ENCODE assay signal across 1 cellular context in the genomic region with DNA sequence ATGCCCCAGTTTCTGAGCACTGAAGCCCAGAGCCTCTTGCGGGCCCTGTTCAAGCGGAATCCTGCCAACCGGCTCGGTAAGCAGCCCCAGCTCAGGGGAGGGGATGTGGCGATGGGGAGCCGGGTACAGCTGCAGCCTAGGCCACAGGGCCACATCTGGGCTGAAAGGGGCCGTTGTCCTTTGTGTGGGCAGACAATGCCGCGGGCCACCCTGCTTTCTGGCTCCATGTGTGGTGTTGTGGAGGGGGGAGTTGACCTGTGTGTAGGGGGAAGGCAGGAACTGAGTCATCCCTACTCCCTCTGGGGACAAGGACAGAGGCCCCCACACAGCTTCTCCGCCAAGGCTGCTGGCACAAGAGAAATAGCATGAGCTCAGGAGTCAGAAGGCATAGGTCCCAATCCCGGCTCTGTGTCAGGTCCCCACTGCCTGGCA.
TF ChIP-seq lines count a peak whose summit lies in the region.

No MANE protein-coding gene starts in this region.

TF ChIP-seq in HepG2, 621 proteins besides CTCF, POLR2A, EP300 and RAD21 (continues in another document):
- no peak for TF ChIP-seq ZNF281 (CRISPR knock-in tag; IDR thresholded peaks at IDR 0.05; ENCODE audit: borderline replicate concordance)
- TF ChIP-seq IRF1 (CRISPR knock-in tag; IDR thresholded peaks at IDR 0.05; ENCODE audit: low read depth) = no peak
- TF ChIP-seq, protein P1, sequence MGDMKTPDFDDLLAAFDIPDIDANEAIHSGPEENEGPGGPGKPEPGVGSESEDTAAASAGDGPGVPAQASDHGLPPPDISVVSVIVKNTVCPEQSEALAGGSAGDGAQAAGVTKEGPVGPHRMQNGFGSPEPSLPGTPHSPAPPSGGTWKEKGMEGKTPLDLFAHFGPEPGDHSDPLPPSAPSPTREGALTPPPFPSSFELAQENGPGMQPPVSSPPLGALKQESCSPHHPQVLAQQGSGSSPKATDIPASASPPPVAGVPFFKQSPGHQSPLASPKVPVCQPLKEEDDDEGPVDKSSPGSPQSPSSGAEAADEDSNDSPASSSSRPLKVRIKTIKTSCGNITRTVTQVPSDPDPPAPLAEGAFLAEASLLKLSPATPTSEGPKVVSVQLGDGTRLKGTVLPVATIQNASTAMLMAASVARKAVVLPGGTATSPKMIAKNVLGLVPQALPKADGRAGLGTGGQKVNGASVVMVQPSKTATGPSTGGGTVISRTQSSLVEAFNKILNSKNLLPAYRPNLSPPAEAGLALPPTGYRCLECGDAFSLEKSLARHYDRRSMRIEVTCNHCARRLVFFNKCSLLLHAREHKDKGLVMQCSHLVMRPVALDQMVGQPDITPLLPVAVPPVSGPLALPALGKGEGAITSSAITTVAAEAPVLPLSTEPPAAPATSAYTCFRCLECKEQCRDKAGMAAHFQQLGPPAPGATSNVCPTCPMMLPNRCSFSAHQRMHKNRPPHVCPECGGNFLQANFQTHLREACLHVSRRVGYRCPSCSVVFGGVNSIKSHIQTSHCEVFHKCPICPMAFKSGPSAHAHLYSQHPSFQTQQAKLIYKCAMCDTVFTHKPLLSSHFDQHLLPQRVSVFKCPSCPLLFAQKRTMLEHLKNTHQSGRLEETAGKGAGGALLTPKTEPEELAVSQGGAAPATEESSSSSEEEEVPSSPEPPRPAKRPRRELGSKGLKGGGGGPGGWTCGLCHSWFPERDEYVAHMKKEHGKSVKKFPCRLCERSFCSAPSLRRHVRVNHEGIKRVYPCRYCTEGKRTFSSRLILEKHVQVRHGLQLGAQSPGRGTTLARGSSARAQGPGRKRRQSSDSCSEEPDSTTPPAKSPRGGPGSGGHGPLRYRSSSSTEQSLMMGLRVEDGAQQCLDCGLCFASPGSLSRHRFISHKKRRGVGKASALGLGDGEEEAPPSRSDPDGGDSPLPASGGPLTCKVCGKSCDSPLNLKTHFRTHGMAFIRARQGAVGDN (CRISPR knock-in tag; IDR thresholded peaks at IDR 0.05) = peak; percentile 77
- no peak for TF ChIP-seq ZNF160 (CRISPR knock-in tag; IDR thresholded peaks at IDR 0.05)
- peak; percentile 53; the same call in 1 of the 2 replicates for TF ChIP-seq HOMEZ (CRISPR knock-in tag; IDR thresholded peaks at IDR 0.05; ENCODE audit: low read depth)
- TF ChIP-seq, protein P2, sequence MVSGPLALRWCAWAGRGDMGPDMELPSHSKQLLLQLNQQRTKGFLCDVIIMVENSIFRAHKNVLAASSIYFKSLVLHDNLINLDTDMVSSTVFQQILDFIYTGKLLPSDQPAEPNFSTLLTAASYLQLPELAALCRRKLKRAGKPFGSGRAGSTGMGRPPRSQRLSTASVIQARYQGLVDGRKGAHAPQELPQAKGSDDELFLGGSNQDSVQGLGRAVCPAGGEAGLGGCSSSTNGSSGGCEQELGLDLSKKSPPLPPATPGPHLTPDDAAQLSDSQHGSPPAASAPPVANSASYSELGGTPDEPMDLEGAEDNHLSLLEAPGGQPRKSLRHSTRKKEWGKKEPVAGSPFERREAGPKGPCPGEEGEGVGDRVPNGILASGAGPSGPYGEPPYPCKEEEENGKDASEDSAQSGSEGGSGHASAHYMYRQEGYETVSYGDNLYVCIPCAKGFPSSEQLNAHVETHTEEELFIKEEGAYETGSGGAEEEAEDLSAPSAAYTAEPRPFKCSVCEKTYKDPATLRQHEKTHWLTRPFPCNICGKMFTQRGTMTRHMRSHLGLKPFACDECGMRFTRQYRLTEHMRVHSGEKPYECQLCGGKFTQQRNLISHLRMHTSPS (CRISPR knock-in tag; IDR thresholded peaks at IDR 0.05; ENCODE audit: low read depth) = peak; percentile 73; the same call in 1 of the 2 replicates
- peak; percentile 35; the same call in 1 of the 2 replicates for TF ChIP-seq JUND (CRISPR knock-in tag; IDR thresholded peaks at IDR 0.05)
- no peak for TF ChIP-seq SOX13 (IDR thresholded peaks at IDR 0.05)
- peak in 1 of 2 experiments; percentile 57; a peak in 2 of 4 replicates for TF ChIP-seq SOX13 (CRISPR knock-in tag; conservative IDR thresholded peaks at IDR 0.05 in 1 of 2, IDR thresholded peaks at IDR 0.05 in 1 of 2)
- TF ChIP-seq, protein P3, sequence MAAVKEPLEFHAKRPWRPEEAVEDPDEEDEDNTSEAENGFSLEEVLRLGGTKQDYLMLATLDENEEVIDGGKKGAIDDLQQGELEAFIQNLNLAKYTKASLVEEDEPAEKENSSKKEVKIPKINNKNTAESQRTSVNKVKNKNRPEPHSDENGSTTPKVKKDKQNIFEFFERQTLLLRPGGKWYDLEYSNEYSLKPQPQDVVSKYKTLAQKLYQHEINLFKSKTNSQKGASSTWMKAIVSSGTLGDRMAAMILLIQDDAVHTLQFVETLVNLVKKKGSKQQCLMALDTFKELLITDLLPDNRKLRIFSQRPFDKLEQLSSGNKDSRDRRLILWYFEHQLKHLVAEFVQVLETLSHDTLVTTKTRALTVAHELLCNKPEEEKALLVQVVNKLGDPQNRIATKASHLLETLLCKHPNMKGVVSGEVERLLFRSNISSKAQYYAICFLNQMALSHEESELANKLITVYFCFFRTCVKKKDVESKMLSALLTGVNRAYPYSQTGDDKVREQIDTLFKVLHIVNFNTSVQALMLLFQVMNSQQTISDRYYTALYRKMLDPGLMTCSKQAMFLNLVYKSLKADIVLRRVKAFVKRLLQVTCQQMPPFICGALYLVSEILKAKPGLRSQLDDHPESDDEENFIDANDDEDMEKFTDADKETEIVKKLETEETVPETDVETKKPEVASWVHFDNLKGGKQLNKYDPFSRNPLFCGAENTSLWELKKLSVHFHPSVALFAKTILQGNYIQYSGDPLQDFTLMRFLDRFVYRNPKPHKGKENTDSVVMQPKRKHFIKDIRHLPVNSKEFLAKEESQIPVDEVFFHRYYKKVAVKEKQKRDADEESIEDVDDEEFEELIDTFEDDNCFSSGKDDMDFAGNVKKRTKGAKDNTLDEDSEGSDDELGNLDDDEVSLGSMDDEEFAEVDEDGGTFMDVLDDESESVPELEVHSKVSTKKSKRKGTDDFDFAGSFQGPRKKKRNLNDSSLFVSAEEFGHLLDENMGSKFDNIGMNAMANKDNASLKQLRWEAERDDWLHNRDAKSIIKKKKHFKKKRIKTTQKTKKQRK (IDR thresholded peaks at IDR 0.05; ENCODE audit: low read length) = no peak
- no peak for TF ChIP-seq ZNF350 (CRISPR knock-in tag; IDR thresholded peaks at IDR 0.05; ENCODE audit: borderline replicate concordance, low read depth)
- TF ChIP-seq POGZ (CRISPR knock-in tag; IDR thresholded peaks at IDR 0.05) = no peak
- peak; percentile 90 for TF ChIP-seq HNRNPL (IDR thresholded peaks at IDR 0.05; ENCODE audit: low read depth, low read length)
- TF ChIP-seq NR2F6 (IDR thresholded peaks at IDR 0.05) = no peak
- peak; percentile 32 for TF ChIP-seq NR2F6 (CRISPR knock-in tag; IDR thresholded peaks at IDR 0.05)
- TF ChIP-seq AKAP8 (CRISPR knock-in tag; IDR thresholded peaks at IDR 0.05) = no peak
- no peak for TF ChIP-seq MIER3 (CRISPR knock-in tag; IDR thresholded peaks at IDR 0.05; ENCODE audit: borderline replicate concordance)
- no peak for TF ChIP-seq ZBTB44 (CRISPR knock-in tag; IDR thresholded peaks at IDR 0.05)
- TF ChIP-seq TFDP1 (CRISPR knock-in tag; IDR thresholded peaks at IDR 0.05; ENCODE audit: borderline replicate concordance) = peak; percentile 15; the same call in 1 of the 2 replicates
- TF ChIP-seq, protein P4, sequence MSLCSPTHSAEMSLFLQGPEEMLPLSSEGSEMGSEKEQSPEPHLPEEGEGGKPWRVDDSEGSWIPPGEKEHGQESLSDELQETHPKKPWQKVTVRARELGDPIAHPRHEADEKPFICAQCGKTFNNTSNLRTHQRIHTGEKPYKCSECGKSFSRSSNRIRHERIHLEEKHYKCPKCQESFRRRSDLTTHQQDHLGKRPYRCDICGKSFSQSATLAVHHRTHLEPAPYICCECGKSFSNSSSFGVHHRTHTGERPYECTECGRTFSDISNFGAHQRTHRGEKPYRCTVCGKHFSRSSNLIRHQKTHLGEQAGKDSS (CRISPR knock-in tag; IDR thresholded peaks at IDR 0.05; ENCODE audit: borderline replicate concordance, low read depth) = peak; percentile 97
- TF ChIP-seq, protein P5, sequence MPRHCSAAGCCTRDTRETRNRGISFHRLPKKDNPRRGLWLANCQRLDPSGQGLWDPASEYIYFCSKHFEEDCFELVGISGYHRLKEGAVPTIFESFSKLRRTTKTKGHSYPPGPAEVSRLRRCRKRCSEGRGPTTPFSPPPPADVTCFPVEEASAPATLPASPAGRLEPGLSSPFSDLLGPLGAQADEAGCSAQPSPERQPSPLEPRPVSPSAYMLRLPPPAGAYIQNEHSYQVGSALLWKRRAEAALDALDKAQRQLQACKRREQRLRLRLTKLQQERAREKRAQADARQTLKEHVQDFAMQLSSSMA (CRISPR knock-in tag; IDR thresholded peaks at IDR 0.05) = 0 out of 2 replicates have a peak, but pooled peaks have one; percentile 43
- TF ChIP-seq ZSCAN31 (CRISPR knock-in tag; IDR thresholded peaks at IDR 0.05; ENCODE audit: low read depth) = no peak
- TF ChIP-seq ZNF709 (CRISPR knock-in tag; IDR thresholded peaks at IDR 0.05) = no peak
- no peak for TF ChIP-seq REL (CRISPR knock-in tag; conservative IDR thresholded peaks at IDR 0.05)
- no peak for TF ChIP-seq HNRNPLL (IDR thresholded peaks at IDR 0.05; ENCODE audit: low read depth, low read length, poor library complexity, severe bottlenecking)
- no peak for TF ChIP-seq IKZF4 (CRISPR knock-in tag; IDR thresholded peaks at IDR 0.05; ENCODE audit: borderline replicate concordance, low read depth, not compliant biosample characterization)
- TF ChIP-seq NFATC3 (CRISPR knock-in tag; IDR thresholded peaks at IDR 0.05) = no peak
